20 cellular contexts compared by ENCODE assay signal in genomic region chr12:119687879-119688278, GRCh38.
"Had no signal": no experiment of that assay in that cellular context is flagged by ENCODE, and none has a peak within 500 bp of the region (broad histone marks: within the 10 kb centered on the region; RNA-seq: fewer than 3 reads in every experiment).

No MANE protein-coding gene starts in this region.

- H3K27ac ChIP-seq: coronary artery, prostate gland, right atrium auricular region, sigmoid colon, thoracic aorta, tibial nerve, upper lobe of left lung, uterus had no signal

- H3K36me3 Mint-ChIP-seq: naive B cell; stimulated activated effector memory CD8-positive, alpha-beta T cell treated with anti-CD3 and anti-CD28 coated beads, Interleukin-12 subunit alpha, Interleukin-12 subunit beta, amount 100 ng/mL, for 72 hours had no signal

- H3K27me3 Mint-ChIP-seq: effector memory CD8-positive, alpha-beta T cell; memory B cell; naive B cell had no signal

- H3K4me1 ChIP-seq: prostate gland had no signal

- H3K4me3 Mint-ChIP-seq: effector memory CD8-positive, alpha-beta T cell; mesothelial cell of epicardium; naive B cell; neural crest cell; stimulated activated effector memory CD8-positive, alpha-beta T cell treated with anti-CD3 and anti-CD28 coated beads, Interleukin-12 subunit alpha, Interleukin-12 subunit beta, amount 100 ng/mL, for 72 hours had no signal

- DNase-seq: effector memory CD8-positive, alpha-beta T cell; mucosa of descending colon; naive B cell; sigmoid colon; stimulated activated CD4-positive, alpha-beta T cell treated with anti-CD3 and anti-CD28 coated beads, Interleukin-2, amount 100 ng/mL, for 24 hours; stimulated activated CD4-positive, alpha-beta T cell treated with anti-CD3 and anti-CD28 coated beads, Interleukin-4, amount 100 ng/mL, for 24 hours; stimulated activated naive CD8-positive, alpha-beta T cell treated with anti-CD3 and anti-CD28 coated beads, Interleukin-15, Interleukin-2, amounts not matched to agents 100 U/mL and 50 U/mL, for 24 hours; substantia nigra; uterus had no signal

- H3K27me3 ChIP-seq: right atrium auricular region, sigmoid colon, tibial nerve, upper lobe of left lung, uterus had no signal

- H3K9me3 Mint-ChIP-seq: effector memory CD8-positive, alpha-beta T cell; mesothelial cell of epicardium; naive B cell; neural crest cell; stimulated activated effector memory CD8-positive, alpha-beta T cell treated with anti-CD3 and anti-CD28 coated beads, Interleukin-12 subunit alpha, Interleukin-12 subunit beta, amount 100 ng/mL, for 72 hours had no signal

- H3K4me3 ChIP-seq: coronary artery, lung, mucosa of descending colon, prostate gland, right atrium auricular region, sigmoid colon, thoracic aorta, tibial nerve, upper lobe of left lung, uterus had no signal

- H3K9me3 ChIP-seq: mucosa of descending colon, prostate gland, right atrium auricular region, sigmoid colon, thoracic aorta, tibial nerve, upper lobe of left lung, uterus had no signal

- H3K4me1 Mint-ChIP-seq: neural crest cell; stimulated activated effector memory CD8-positive, alpha-beta T cell treated with anti-CD3 and anti-CD28 coated beads, Interleukin-12 subunit alpha, Interleukin-12 subunit beta, amount 100 ng/mL, for 72 hours had no signal

- H3K36me3 ChIP-seq: prostate gland, right atrium auricular region, sigmoid colon, thoracic aorta, uterus had no signal

- H3K27ac Mint-ChIP-seq: effector memory CD8-positive, alpha-beta T cell; naive B cell; stimulated activated effector memory CD8-positive, alpha-beta T cell treated with anti-CD3 and anti-CD28 coated beads, Interleukin-12 subunit alpha, Interleukin-12 subunit beta, amount 100 ng/mL, for 72 hours had no signal

- ATAC-seq: effector memory CD8-positive, alpha-beta T cell; stimulated activated effector memory CD8-positive, alpha-beta T cell treated with anti-CD3 and anti-CD28 coated beads, Interleukin-12 subunit alpha, Interleukin-12 subunit beta, amount 100 ng/mL, for 72 hours; stimulated activated naive CD8-positive, alpha-beta T cell treated with anti-CD3 and anti-CD28 coated beads, Interleukin-15, Interleukin-2, amounts not matched to agents 100 U/mL and 50 U/mL, for 24 hours had no signal
